In the genomic region with DNA sequence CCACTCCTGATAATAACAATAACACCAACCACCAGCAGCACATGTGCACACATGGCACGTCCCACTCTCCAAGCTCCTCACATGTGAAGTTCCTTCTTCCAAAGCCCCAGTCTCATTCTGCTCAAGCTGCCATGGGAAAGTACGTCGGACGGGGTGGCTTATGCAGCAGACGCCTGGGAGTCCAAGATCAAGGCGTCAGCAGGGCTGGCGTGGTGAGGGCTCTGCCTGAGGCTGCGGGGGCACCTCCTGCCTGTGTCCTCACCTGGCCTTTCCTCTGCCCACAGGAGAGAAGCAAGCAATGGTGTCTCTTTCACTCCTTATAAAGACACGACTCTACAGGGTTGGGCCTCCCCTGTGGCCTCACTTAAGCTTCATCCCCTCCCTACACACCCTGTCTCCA, we compare ENCODE assay signal across 29 cellular contexts.
DNase-seq lines count a peak whose midpoint lies in the region; ATAC-seq and TF ChIP-seq lines count a peak whose summit lies in the region.
"Had no signal": no experiment of that assay in that cellular context is flagged by ENCODE, and none has a peak within 500 bp of the region (broad histone marks: within the 10 kb centered on the region; RNA-seq: fewer than 3 reads in every experiment).

No MANE protein-coding gene starts in this region.

- peaks cover 21% of the 10 kb centered on the region for H3K4me1 ChIP-seq in foreskin keratinocyte
- H3K4me1 ChIP-seq in osteoblast (ENCODE audit: insufficient read depth, low read length) = peaks cover 14% of the 10 kb centered on the region
- H3K4me1 ChIP-seq in naive thymus-derived CD4-positive, alpha-beta T cell (ENCODE audit: control insufficient read depth in 2 of 2, insufficient read depth in 2 of 2, low read length in 2 of 2) = no peaks in the 10 kb centered on the region
- H3K4me1 ChIP-seq in hepatocyte (ENCODE audit: insufficient read depth) = peaks cover 22% of the 10 kb centered on the region
- H3K4me1 ChIP-seq: ascending aorta had no signal

- H3K36me3 ChIP-seq in osteoblast (ENCODE audit: insufficient read depth, low read length) (no peaks in the 10 kb centered on the region), hepatocyte (replicated peaks; ENCODE audit: insufficient read depth, low read depth) (no peaks in the 10 kb centered on the region)
- H3K36me3 ChIP-seq in naive thymus-derived CD4-positive, alpha-beta T cell (ENCODE audit: control insufficient read depth in 2 of 3, insufficient read depth in 3 of 3, low read length in 3 of 3) = no peaks in the 10 kb centered on the region
- H3K36me3 ChIP-seq: ascending aorta, cardiac muscle cell, Peyer's patch, tibial nerve had no signal

- H3K9me3 ChIP-seq in osteoblast (ENCODE audit: low read depth, low read length) (no peaks in the 10 kb centered on the region), hepatocyte (ENCODE audit: low read depth) (no peaks in the 10 kb centered on the region)
- H3K9me3 ChIP-seq in naive thymus-derived CD4-positive, alpha-beta T cell (ENCODE audit: control insufficient read depth in 2 of 3, low read length in 3 of 3) = no peaks in the 10 kb centered on the region
- H3K9me3 ChIP-seq: ascending aorta, Peyer's patch, tibial nerve had no signal

- H4K20me1 ChIP-seq in osteoblast (ENCODE audit: insufficient read depth, low read length) (no peaks in the 10 kb centered on the region), hepatocyte (ENCODE audit: insufficient read depth, poor library complexity, severe bottlenecking) (no peaks in the 10 kb centered on the region)

- H3K27me3 ChIP-seq in foreskin keratinocyte = no peaks in the 10 kb centered on the region
- no peaks in the 10 kb centered on the region for H3K27me3 ChIP-seq in osteoblast (ENCODE audit: insufficient read depth, low read length)
- H3K27me3 ChIP-seq in naive thymus-derived CD4-positive, alpha-beta T cell (ENCODE audit: control insufficient read depth in 2 of 2, insufficient read depth in 2 of 2, low read length in 2 of 2) = no peaks in the 10 kb centered on the region
- H3K27me3 ChIP-seq in hepatocyte = no peaks in the 10 kb centered on the region
- H3K27me3 ChIP-seq: ascending aorta, cardiac muscle cell, Peyer's patch had no signal

- ATAC-seq in left cardiac atrium (no peak), Right ventricle myocardium inferior (no peak), foreskin keratinocyte (no peak)
- no peak for ATAC-seq in naive thymus-derived CD4-positive, alpha-beta T cell
- ATAC-seq: activated CD8-positive, alpha-beta memory T cell treated with anti-CD3 and anti-CD28 coated beads, Interleukin-2, amount 10 ng/mL, durations not matched to agents 7 days and 5 days; activated T-cell treated with anti-CD3 and anti-CD28 coated beads, Interleukin-2, amount 50 U/mL, for 4 hours had no signal

- DNase-seq in left cardiac atrium (peak; percentile 10), Right ventricle myocardium inferior (ENCODE audit: missing footprints) (no peak), foreskin keratinocyte (no peak), osteoblast (ENCODE audit: insufficient read length, low spot score, missing footprints) (peak; percentile 52), occipital lobe (lab: John Stamatoyannopoulos, UW) (no peak), hepatocyte (ENCODE audit: low spot score) (no peak)
- DNase-seq in naive thymus-derived CD4-positive, alpha-beta T cell = no peak
- DNase-seq in activated CD4-positive, alpha-beta memory T cell treated with anti-CD3 and anti-CD28 coated beads, Interleukin-2, amount 10 ng/mL, durations not matched to agents 7 days and 5 days = no peak
- DNase-seq: activated B cell treated with CpG ODN at 0.5 μM for 24 hours; activated CD4-positive, alpha-beta T cell treated with anti-CD3 and anti-CD28 coated beads, Interleukin-2, amount 10 ng/mL, durations not matched to agents 7 days and 5 days; activated CD8-positive, alpha-beta memory T cell treated with anti-CD3 and anti-CD28 coated beads, Interleukin-2, amount 10 ng/mL, durations not matched to agents 7 days and 5 days; activated gamma-delta T cell treated with Interleukin-2 at 50 U/mL for 16 hours; activated T-cell treated with anti-CD3 and anti-CD28 coated beads, Interleukin-2, amount 50 U/mL, for 4 hours; DMS79; effector CD4-positive, alpha-beta T cell; HCEC 1CT; hypothalamus; immature natural killer cell; Kasumi-1; NCI-H1436; NCI-H2081 treated with DMSO at 0.1 percent for 48 hours; stimulated activated CD4-positive, alpha-beta T cell treated with anti-CD3 and anti-CD28 coated beads, Interleukin-2, amount 100 ng/mL, for 48 hours; T-helper 1 cell had no signal

- TF ChIP-seq CTCF in foreskin keratinocyte (conservative IDR thresholded peaks at IDR 0.05) (no peak), osteoblast (IDR thresholded peaks at IDR 0.05; ENCODE audit: extremely low read depth, low read depth, low read length) (no peak), hepatocyte (IDR thresholded peaks at IDR 0.05; ENCODE audit: poor library complexity) (no peak)

- H3K4me2 ChIP-seq in osteoblast (ENCODE audit: insufficient read depth, low read length) (no peak overlapping the region), hepatocyte (no peak overlapping the region)

- peak overlapping the region in 1 of 9 donors; percentile 3 for H3K27ac Mint-ChIP-seq in naive thymus-derived CD4-positive, alpha-beta T cell
- no peak overlapping the region for H3K27ac Mint-ChIP-seq in activated CD4-positive, alpha-beta memory T cell treated with anti-CD3 and anti-CD28 coated beads, Interleukin-2, amount 10 ng/mL, durations not matched to agents 7 days and 5 days
- H3K27ac Mint-ChIP-seq: activated B cell treated with CpG ODN at 0.5 μM for 24 hours; activated CD8-positive, alpha-beta memory T cell treated with anti-CD3 and anti-CD28 coated beads, Interleukin-2, amount 10 ng/mL, durations not matched to agents 7 days and 5 days; immature natural killer cell had no signal

- intact Hi-C loops in left cardiac atrium (cut with DNase I) = no loop called here
- intact Hi-C loops in Right ventricle myocardium inferior (cut with DNase I) = no loop called here
- intact Hi-C loops in naive thymus-derived CD4-positive, alpha-beta T cell (cut with micrococcal nuclease) = no loop called here

- CTCF ChIA-PET in naive thymus-derived CD4-positive, alpha-beta T cell (lab: Charles Lee) = no interaction called here
- CTCF ChIA-PET in activated CD4-positive, alpha-beta memory T cell treated with anti-CD3 and anti-CD28 coated beads, Interleukin-2, amount 10 ng/mL, durations not matched to agents 7 days and 5 days (lab: Charles Lee) = no interaction called here

- H3K36me3 Mint-ChIP-seq in naive thymus-derived CD4-positive, alpha-beta T cell = no peaks in the 10 kb centered on the region
- no peaks in the 10 kb centered on the region for H3K36me3 Mint-ChIP-seq in activated CD4-positive, alpha-beta memory T cell treated with anti-CD3 and anti-CD28 coated beads, Interleukin-2, amount 10 ng/mL, durations not matched to agents 7 days and 5 days (ENCODE audit: low read depth)
- H3K36me3 Mint-ChIP-seq: activated CD8-positive, alpha-beta memory T cell treated with anti-CD3 and anti-CD28 coated beads, Interleukin-2, amount 10 ng/mL, durations not matched to agents 7 days and 5 days; CD14-positive monocyte; immature natural killer cell had no signal

- POLR2A ChIA-PET in naive thymus-derived CD4-positive, alpha-beta T cell (lab: Charles Lee) = no interaction called here
- POLR2A ChIA-PET in activated CD4-positive, alpha-beta memory T cell treated with anti-CD3 and anti-CD28 coated beads, Interleukin-2, amount 10 ng/mL, durations not matched to agents 7 days and 5 days (lab: Charles Lee) = no interaction called here

- H3K27ac ChIP-seq in foreskin keratinocyte = peak overlapping the region; percentile 90
- peak overlapping the region; percentile 81 for H3K27ac ChIP-seq in osteoblast (ENCODE audit: low read depth, low read length)
- H3K27ac ChIP-seq in naive thymus-derived CD4-positive, alpha-beta T cell (ENCODE audit: low read depth, low read length) = no peak overlapping the region
- no peak overlapping the region for H3K27ac ChIP-seq in hepatocyte
- H3K27ac ChIP-seq: 22Rv1, ascending aorta, cardiac muscle cell, Peyer's patch, tibial nerve had no signal

- H3K4me1 Mint-ChIP-seq in naive thymus-derived CD4-positive, alpha-beta T cell = peaks cover 0 to 17% (median 0%) of the 10 kb centered on the region in 7 donors
- H3K4me1 Mint-ChIP-seq in activated CD4-positive, alpha-beta memory T cell treated with anti-CD3 and anti-CD28 coated beads, Interleukin-2, amount 10 ng/mL, durations not matched to agents 7 days and 5 days = no peaks in the 10 kb centered on the region
- H3K4me1 Mint-ChIP-seq: activated B cell treated with CpG ODN at 0.5 μM for 24 hours; activated CD4-positive, alpha-beta T cell treated with anti-CD3 and anti-CD28 coated beads, Interleukin-2, amount 10 ng/mL, durations not matched to agents 7 days and 5 days; activated CD8-positive, alpha-beta memory T cell treated with anti-CD3 and anti-CD28 coated beads, Interleukin-2, amount 10 ng/mL, durations not matched to agents 7 days and 5 days; CD14-positive monocyte; immature natural killer cell had no signal

- H3K9me2 ChIP-seq in hepatocyte (replicated peaks; ENCODE audit: insufficient read depth) = no peaks in the 10 kb centered on the region

- peaks cover 0 to 10% (median 0%) of the 10 kb centered on the region in 5 donors for H3K27me3 Mint-ChIP-seq in naive thymus-derived CD4-positive, alpha-beta T cell
- peaks cover 15% of the 10 kb centered on the region for H3K27me3 Mint-ChIP-seq in activated CD4-positive, alpha-beta memory T cell treated with anti-CD3 and anti-CD28 coated beads, Interleukin-2, amount 10 ng/mL, durations not matched to agents 7 days and 5 days
- H3K27me3 Mint-ChIP-seq: activated CD4-positive, alpha-beta T cell treated with anti-CD3 and anti-CD28 coated beads, Interleukin-2, amount 10 ng/mL, durations not matched to agents 7 days and 5 days had no signal

- 94% methylated on average over 9 of the region's 9 CpGs for WGBS in hepatocyte (ENCODE audit: low lambda C conversion rate, missing lambda C conversion rate)

- H3K4me3 ChIP-seq in osteoblast (ENCODE audit: insufficient read depth, low read length) (no peak overlapping the region), hepatocyte (no peak overlapping the region)
- no peak overlapping the region for H3K4me3 ChIP-seq in naive thymus-derived CD4-positive, alpha-beta T cell (ENCODE audit: low read length)
- H3K4me3 ChIP-seq: ascending aorta, cardiac muscle cell, Peyer's patch, tibial nerve had no signal

- H3K4me3 Mint-ChIP-seq in naive thymus-derived CD4-positive, alpha-beta T cell = no peak overlapping the region
- no peak overlapping the region for H3K4me3 Mint-ChIP-seq in activated CD4-positive, alpha-beta memory T cell treated with anti-CD3 and anti-CD28 coated beads, Interleukin-2, amount 10 ng/mL, durations not matched to agents 7 days and 5 days
- H3K4me3 Mint-ChIP-seq: activated B cell treated with CpG ODN at 0.5 μM for 24 hours; activated CD4-positive, alpha-beta T cell treated with anti-CD3 and anti-CD28 coated beads, Interleukin-2, amount 10 ng/mL, durations not matched to agents 7 days and 5 days; activated CD8-positive, alpha-beta memory T cell treated with anti-CD3 and anti-CD28 coated beads, Interleukin-2, amount 10 ng/mL, durations not matched to agents 7 days and 5 days; activated T-cell treated with anti-CD3 and anti-CD28 coated beads, Interleukin-2, amount 50 U/mL, for 4 hours; CD14-positive monocyte; immature natural killer cell had no signal

- H3K79me2 ChIP-seq in osteoblast (ENCODE audit: insufficient read depth, low read length) (no peaks in the 10 kb centered on the region), hepatocyte (no peaks in the 10 kb centered on the region)

- H3K9me3 Mint-ChIP-seq in naive thymus-derived CD4-positive, alpha-beta T cell = no peaks in the 10 kb centered on the region
- H3K9me3 Mint-ChIP-seq in activated CD4-positive, alpha-beta memory T cell treated with anti-CD3 and anti-CD28 coated beads, Interleukin-2, amount 10 ng/mL, durations not matched to agents 7 days and 5 days = no peaks in the 10 kb centered on the region
- H3K9me3 Mint-ChIP-seq: activated B cell treated with CpG ODN at 0.5 μM for 24 hours; activated CD4-positive, alpha-beta T cell treated with anti-CD3 and anti-CD28 coated beads, Interleukin-2, amount 10 ng/mL, durations not matched to agents 7 days and 5 days; activated T-cell treated with anti-CD3 and anti-CD28 coated beads, Interleukin-2, amount 50 U/mL, for 4 hours; CD14-positive monocyte had no signal

- H2AFZ ChIP-seq in osteoblast (ENCODE audit: low read length) (peak overlapping the region; percentile 5), hepatocyte (no peak overlapping the region)

Comparison
In these comparisons a context has a peak if more than half of its experiments do, and no peak if none do; other contexts are left out.
1. DNase-seq: peak in left cardiac atrium (single experiment) and osteoblast (single experiment); none in Right ventricle myocardium inferior (single experiment), foreskin keratinocyte (0 of 2), naive thymus-derived CD4-positive, alpha-beta T cell (0 of 9), occipital lobe (single experiment), activated CD4-positive, alpha-beta memory T cell treated with anti-CD3 and anti-CD28 coated beads, Interleukin-2, amount 10 ng/mL, durations not matched to agents 7 days and 5 days (single experiment) and hepatocyte (single experiment).
2. H3K27ac ChIP-seq: peak in foreskin keratinocyte (single experiment) and osteoblast (single experiment); none in naive thymus-derived CD4-positive, alpha-beta T cell (single experiment) and hepatocyte (single experiment).